In the genomic region with DNA sequence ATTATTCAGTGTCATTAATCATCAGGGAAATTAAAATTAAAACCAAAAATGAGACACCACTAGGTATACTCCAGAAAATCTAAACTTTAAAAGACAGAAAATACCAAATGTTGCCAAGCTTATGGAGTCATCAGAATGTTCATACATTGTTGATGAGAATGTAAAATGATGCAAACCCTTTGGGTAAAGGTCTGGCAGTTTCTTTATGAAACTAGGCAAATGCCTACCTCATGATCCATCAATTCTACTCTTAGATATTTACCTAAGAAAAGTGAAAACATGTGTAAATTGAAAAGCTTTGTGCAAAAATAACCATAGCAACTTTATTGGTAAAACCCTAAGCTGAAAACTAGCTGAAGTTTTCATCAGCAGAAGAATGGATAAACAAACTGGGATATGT, we compare ENCODE assay signal across 16 cellular contexts.
A peak's percentile ranks its signal among the peaks of the same experiment; 100 is the strongest.
DNase-seq lines count a peak whose midpoint lies in the region; ATAC-seq and TF ChIP-seq lines count a peak whose summit lies in the region.
"Had no signal": no experiment of that assay in that cellular context is flagged by ENCODE, and none has a peak within 500 bp of the region (broad histone marks: within the 10 kb centered on the region; RNA-seq: fewer than 3 reads in every experiment).

No MANE protein-coding gene starts in this region.

- no peak overlapping the region for H3K4me2 ChIP-seq in IMR-90 (ENCODE audit: low read depth, low read length)
- H3K4me2 ChIP-seq: A549, BLaER1 had no signal

- H2AK9ac ChIP-seq in IMR-90 (replicated peaks; ENCODE audit: low read depth, low read length, poor library complexity) = no peak overlapping the region

- DNase-seq in AG10803 (ENCODE audit: low read depth) (peak; percentile 25), IMR-90 (peak; percentile 28), fibroblast of mammary gland (ENCODE audit: low read depth) (peak; percentile 60), foreskin fibroblast (peak; percentile 42 to 78), brain microvascular endothelial cell (no peak), epidermal melanocyte (ENCODE audit: insufficient read length, low spot score) (no peak), DMS114 treated with DMSO at 0.1 percent for 48 hours (lab: John Stamatoyannopoulos, UW; ENCODE audit: unreplicated experiment) (no peak)
- DNase-seq: CD4-positive, alpha-beta memory T cell; DMS79 treated with DMSO at 0.1 percent for 48 hours; GF-D8 had no signal

- in situ Hi-C loops in IMR-90 (cut with MboI; ENCODE audit: low sequenced_read_pairs) = no loop called here
- in situ Hi-C loops in brain microvascular endothelial cell (cut with HindIII; ENCODE audit: low pct_ligation_motif_present, low sequenced_read_pairs) = no loop called here

- no peaks in the 10 kb centered on the region for H3K79me1 ChIP-seq in IMR-90 (ENCODE audit: low read depth in 1 of 2, low read length in 2 of 2)

- H2BK120ac ChIP-seq in IMR-90 (ENCODE audit: low read depth, low read length) = no peak overlapping the region

- dilution Hi-C loops in IMR-90 (cut with HindIII; ENCODE audit: low sequenced_read_pairs, unreplicated experiment) = no loop called here

- H3K56ac ChIP-seq in IMR-90 (ENCODE audit: extremely low read depth, insufficient read depth, low read length) = no peak overlapping the region

- no peaks in the 10 kb centered on the region for H4K20me1 ChIP-seq in IMR-90 (ENCODE audit: insufficient read depth, low read length)
- H4K20me1 ChIP-seq: BLaER1 had no signal

- no peak overlapping the region for H4K91ac ChIP-seq in IMR-90 (ENCODE audit: insufficient read depth, low read depth, low read length)

- ATAC-seq in IMR-90 (ENCODE audit: low read depth) (no peak), HG02571 (IDR thresholded peaks at IDR 0.05; ENCODE audit: unreplicated experiment) (no peak)
- ATAC-seq: A549 had no signal

- no peaks in the 10 kb centered on the region for H3K4me1 ChIP-seq in IMR-90 (ENCODE audit: control insufficient read depth, insufficient read depth, low read length)
- H3K4me1 ChIP-seq: A549, BLaER1, HAP-1 had no signal

- no peak overlapping the region for H4K5ac ChIP-seq in IMR-90 (ENCODE audit: low read depth, low read length)

- intact Hi-C loops in IMR-90 (cut with micrococcal nuclease) = no loop called here

- no peak for TF ChIP-seq CTCF in AG10803 (conservative IDR thresholded peaks at IDR 0.05; ENCODE audit: low read length)
- no peak for TF ChIP-seq CTCF in IMR-90 (conservative IDR thresholded peaks at IDR 0.05; ENCODE audit: low read depth, low read length)
- TF ChIP-seq CTCF in fibroblast of mammary gland (conservative IDR thresholded peaks at IDR 0.05; ENCODE audit: control insufficient read depth, insufficient read depth, low read depth, low read length) = no peak
- TF ChIP-seq CTCF in foreskin fibroblast (IDR thresholded peaks at IDR 0.05; ENCODE audit: low read depth, low read length) = no peak
- no peak for TF ChIP-seq CTCF in brain microvascular endothelial cell (IDR thresholded peaks at IDR 0.05; ENCODE audit: low read depth, low read length, missing control alignments)

- H3K9ac ChIP-seq in IMR-90 (ENCODE audit: low read depth, low read length) = no peak overlapping the region
- H3K9ac ChIP-seq: BLaER1 had no signal

- no peak overlapping the region for H2AFZ ChIP-seq in IMR-90 (replicated peaks; ENCODE audit: low read length, poor library complexity)

- no peak overlapping the region for H3K4me3 ChIP-seq in AG10803 (ENCODE audit: low read length)
- no peak overlapping the region for H3K4me3 ChIP-seq in IMR-90 (ENCODE audit: insufficient read depth, low read depth, low read length)
- no peak overlapping the region for H3K4me3 ChIP-seq in fibroblast of mammary gland (ENCODE audit: control insufficient read depth, low read depth, low read length)
- no peak overlapping the region for H3K4me3 ChIP-seq in foreskin fibroblast (ENCODE audit: low read depth in 1 of 2, low read length in 2 of 2)
- H3K4me3 ChIP-seq in brain microvascular endothelial cell (ENCODE audit: low read depth, low read length) = no peak overlapping the region
- H3K4me3 ChIP-seq: A549, BLaER1, HAP-1 had no signal

- no TSS peak for BruUV-seq in IMR-90 (replicated peaks; lab: Mats Ljungman, UMichigan)

- no peak overlapping the region for H3K4ac ChIP-seq in IMR-90 (ENCODE audit: low read depth, low read length)

- POLR2A ChIA-PET in IMR-90 (lab: Charles Lee; ENCODE audit: unreplicated experiment) = no interaction called here

- no peaks in the 10 kb centered on the region for H3K36me3 ChIP-seq in IMR-90 (ENCODE audit: control insufficient read depth, insufficient read depth, low read length)
- no peaks in the 10 kb centered on the region for H3K36me3 ChIP-seq in brain microvascular endothelial cell (replicated peaks)
- H3K36me3 ChIP-seq: BLaER1, HAP-1 had no signal

- TF ChIP-seq POLR2A in IMR-90 (IDR thresholded peaks at IDR 0.05; ENCODE audit: low read depth, low read length) = no peak

- no peaks in the 10 kb centered on the region; the same call in 1 of the 2 replicates for H3K9me3 ChIP-seq in IMR-90 (ENCODE audit: control insufficient read depth, insufficient read depth, low read length)
- H3K9me3 ChIP-seq: A549, BLaER1, HAP-1 had no signal

- no peak overlapping the region for H3K23ac ChIP-seq in IMR-90 (ENCODE audit: low read depth, low read length)

- no peak overlapping the region for H2AK5ac ChIP-seq in IMR-90 (ENCODE audit: low read depth, low read length)

- no peak overlapping the region for H3K14ac ChIP-seq in IMR-90 (replicated peaks; ENCODE audit: low read depth, low read length)

- no peak overlapping the region for H2BK5ac ChIP-seq in IMR-90 (ENCODE audit: low read depth, low read length, poor library complexity, severe bottlenecking)

- no peak for TF ChIP-seq RAD21 in IMR-90 (IDR thresholded peaks at IDR 0.05; ENCODE audit: low read length)

- H3K18ac ChIP-seq in IMR-90 (ENCODE audit: low read depth, low read length) = no peak overlapping the region

- no peaks in the 10 kb centered on the region for H3K9me1 ChIP-seq in IMR-90 (ENCODE audit: insufficient read depth, low read length)

- H3K27me3 ChIP-seq in IMR-90 (ENCODE audit: control insufficient read depth, insufficient read depth, low read length) = no peaks in the 10 kb centered on the region
- H3K27me3 ChIP-seq in brain microvascular endothelial cell (replicated peaks) = no peaks in the 10 kb centered on the region
- H3K27me3 ChIP-seq: BLaER1 had no signal

- H4K8ac ChIP-seq in IMR-90 (ENCODE audit: low read depth in 2 of 2, low read length in 2 of 2) = no peak overlapping the region

- H2BK20ac ChIP-seq in IMR-90 (ENCODE audit: low read depth, low read length) = no peak overlapping the region

- H3K27ac ChIP-seq in IMR-90 (ENCODE audit: insufficient read depth, low read length) = no peak overlapping the region
- no peak overlapping the region for H3K27ac ChIP-seq in brain microvascular endothelial cell
- H3K27ac ChIP-seq: 22Rv1, A549, BLaER1, HL-60 had no signal

- CTCF ChIA-PET in IMR-90 (lab: Yijun Ruan, JAX) = no interaction called here

- H2BK15ac ChIP-seq in IMR-90 (ENCODE audit: low read depth, low read length) = no peak overlapping the region

TF ChIP-seq in IMR-90, 13 proteins besides CTCF, POLR2A, EP300 and RAD21:
- TF ChIP-seq NFE2L2 (IDR thresholded peaks at IDR 0.05; ENCODE audit: low read depth, low read length) (no peak), FOS (IDR thresholded peaks at IDR 0.05; ENCODE audit: low read depth, low read length) (no peak), CHD1 (IDR thresholded peaks at IDR 0.05; ENCODE audit: low read depth, low read length) (no peak)
- TF ChIP-seq, protein P1, sequence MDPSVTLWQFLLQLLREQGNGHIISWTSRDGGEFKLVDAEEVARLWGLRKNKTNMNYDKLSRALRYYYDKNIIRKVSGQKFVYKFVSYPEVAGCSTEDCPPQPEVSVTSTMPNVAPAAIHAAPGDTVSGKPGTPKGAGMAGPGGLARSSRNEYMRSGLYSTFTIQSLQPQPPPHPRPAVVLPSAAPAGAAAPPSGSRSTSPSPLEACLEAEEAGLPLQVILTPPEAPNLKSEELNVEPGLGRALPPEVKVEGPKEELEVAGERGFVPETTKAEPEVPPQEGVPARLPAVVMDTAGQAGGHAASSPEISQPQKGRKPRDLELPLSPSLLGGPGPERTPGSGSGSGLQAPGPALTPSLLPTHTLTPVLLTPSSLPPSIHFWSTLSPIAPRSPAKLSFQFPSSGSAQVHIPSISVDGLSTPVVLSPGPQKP (IDR thresholded peaks at IDR 0.05; ENCODE audit: borderline replicate concordance, low read depth, low read length) = no peak

Comparison
In these comparisons a context has a peak if more than half of its experiments do, and no peak if none do; other contexts are left out.
1. DNase-seq: peak in AG10803 (single experiment), IMR-90 (single experiment), fibroblast of mammary gland (single experiment) and foreskin fibroblast (2 of 2); none in brain microvascular endothelial cell (single experiment), epidermal melanocyte (single experiment) and DMS114 treated with DMSO at 0.1 percent for 48 hours (single experiment).